Comparison of ENCODE assay signal across 9 cellular contexts in genomic region chr7:34130558-34131285, GRCh38.
"Had no signal": no experiment of that assay in that cellular context is flagged by ENCODE, and none has a peak within 500 bp of the region (broad histone marks: within the 10 kb centered on the region; RNA-seq: fewer than 3 reads in every experiment).

No MANE protein-coding gene starts in this region.

- H3K36me3 ChIP-seq: breast epithelium, thyroid gland had no signal

- H3K4me1 ChIP-seq: breast epithelium, thyroid gland had no signal

- H3K27me3 ChIP-seq: breast epithelium, thyroid gland had no signal

- DNase-seq: activated CD4-positive, alpha-beta memory T cell treated with anti-CD3 and anti-CD28 coated beads, Interleukin-2, amount 10 ng/mL, durations not matched to agents 7 days and 5 days; activated CD4-positive, alpha-beta T cell treated with anti-CD3 and anti-CD28 coated beads for 1 hour; activated gamma-delta T cell; activated T-cell treated with anti-CD3 and anti-CD28 coated beads, Interleukin-2, amount 50 U/mL, for 48 hours; aorta; endodermal cell; nephron progenitor cell; thyroid gland had no signal

- H3K27ac ChIP-seq: breast epithelium, thyroid gland had no signal

- H3K4me3 ChIP-seq: breast epithelium, thyroid gland had no signal

- H3K9me3 ChIP-seq: thyroid gland had no signal
